Comparison of ENCODE assay signal across 11 cellular contexts in genomic region chr11:92225206-92225562, GRCh38. TPM values are rescaled to one million over a fixed set of nuclear protein-coding genes. Genes with fewer than 3 reads are reported as not detected.
DNase-seq lines count a peak whose midpoint lies in the region; ATAC-seq lines count a peak whose summit lies in the region.
"Had no signal": no experiment of that assay in that cellular context is flagged by ENCODE, and none has a peak within 500 bp of the region (broad histone marks: within the 10 kb centered on the region; RNA-seq: fewer than 3 reads in every experiment).

No MANE protein-coding gene starts in this region.

- H3F3A ChIP-seq in GM23248 (ENCODE audit: insufficient read depth): no peaks in the 10 kb centered on the region; the same call in 1 of the 2 replicates

- no peaks in the 10 kb centered on the region for H3K9me2 ChIP-seq in GM23248 (ENCODE audit: insufficient read depth)

- H3K4me2 ChIP-seq in GM23248 (ENCODE audit: unreplicated experiment): peak overlapping the region; percentile 78

- H4K20me1 ChIP-seq in GM23248 (ENCODE audit: insufficient read depth): no peaks in the 10 kb centered on the region

- H3K4me3 Mint-ChIP-seq in T-helper 17 cell: peak overlapping the region; percentile 21
- H3K4me3 Mint-ChIP-seq: activated CD4-positive, alpha-beta memory T cell treated with anti-CD3 and anti-CD28 coated beads, Interleukin-2, amount 10 ng/mL, durations not matched to agents 7 days and 5 days had no signal

- H3K4me1 Mint-ChIP-seq in T-helper 17 cell: peaks cover 5% of the 10 kb centered on the region
- H3K4me1 Mint-ChIP-seq: activated CD4-positive, alpha-beta memory T cell treated with anti-CD3 and anti-CD28 coated beads, Interleukin-2, amount 10 ng/mL, durations not matched to agents 7 days and 5 days had no signal

- no peak overlapping the region for H3K27ac Mint-ChIP-seq in T-helper 17 cell
- H3K27ac Mint-ChIP-seq: activated CD4-positive, alpha-beta memory T cell treated with anti-CD3 and anti-CD28 coated beads, Interleukin-2, amount 10 ng/mL, durations not matched to agents 7 days and 5 days had no signal

- peak overlapping the region; percentile 71 for H3K4me3 ChIP-seq in GM23248

- peaks cover 77% of the 10 kb centered on the region for H3K27me3 ChIP-seq in GM23248 (replicated peaks; ENCODE audit: insufficient read depth)

- ATAC-seq in T-helper 17 cell (no peak), GM21515 (IDR thresholded peaks at IDR 0.05; ENCODE audit: unreplicated experiment) (no peak)
- ATAC-seq: HCT116 had no signal

- H3K4me1 ChIP-seq in GM23248 (ENCODE audit: insufficient read depth): no peaks in the 10 kb centered on the region

- DNase-seq in GM23248: no peak
- no peak for DNase-seq in T-helper 17 cell
- DNase-seq in hepatic stellate cell (ENCODE audit: low spot score): peak; percentile 5
- DNase-seq in retina: peak; percentile 88
- DNase-seq in activated CD4-positive, CD25-positive, alpha-beta regulatory T cell treated with anti-CD3 and anti-CD28 coated beads, Interleukin-2, amount 50 U/mL, for 72 hours: no peak
- DNase-seq in NCI-H2196 (lab: John Stamatoyannopoulos, UW; ENCODE audit: unreplicated experiment): no peak
- no peak for DNase-seq in NCI-H446 treated with DMSO at 0.1 percent for 48 hours (lab: John Stamatoyannopoulos, UW)
- DNase-seq: activated CD4-positive, alpha-beta memory T cell treated with anti-CD3 and anti-CD28 coated beads, Interleukin-2, amount 10 ng/mL, durations not matched to agents 7 days and 5 days; NCI-H1436 had no signal

- peaks cover 3% of the 10 kb centered on the region for H3K36me3 Mint-ChIP-seq in T-helper 17 cell (ENCODE audit: low read depth)

- H3K27me3 Mint-ChIP-seq in T-helper 17 cell: peaks cover 47% of the 10 kb centered on the region

- H3K27ac ChIP-seq in GM23248: no peak overlapping the region

- H3K9me3 ChIP-seq in GM23248 (ENCODE audit: low read depth) (no peaks in the 10 kb centered on the region), T-helper 17 cell (ENCODE audit: control insufficient read depth, low read length, poor library complexity, severe bottlenecking) (no peaks in the 10 kb centered on the region)

- no peaks in the 10 kb centered on the region for H3K79me2 ChIP-seq in GM23248 (ENCODE audit: insufficient read depth)

- in situ Hi-C loops in GM23248 (cut with MboI): no loop called here

- WGBS in GM23248 (ENCODE audit: low coverage in 1 of 2, low lambda C conversion rate in 2 of 2, missing lambda C conversion rate in 2 of 2), 2 experiments: 0 to 2% methylated on average over 23 to 26 of the region's 26 CpGs

- no peaks in the 10 kb centered on the region for H3K36me3 ChIP-seq in GM23248 (ENCODE audit: low read depth)

- no peak overlapping the region for H3K9ac ChIP-seq in GM23248

- H2AFZ ChIP-seq in GM23248: peak overlapping the region; percentile 78

RNA-seq across cellular contexts. Expression of gene FAT3, which starts 0.6 kb away (rescaled TPM):
- 1.9 TPM in 2 replicates for total RNA-seq in GM23248 (2014; rRNA removed; shearing (Covaris generic))
- polyA plus RNA-seq in GM23248 (2016; fragmentation: Nextera tagmentation; extraction: Ambion mirVana): 0.16 and 0.19 TPM in 2 replicates
- total RNA-seq in T-helper 17 cell: not detected
- total RNA-seq: activated CD4-positive, alpha-beta memory T cell treated with anti-CD3 and anti-CD28 coated beads, Interleukin-2, amount 10 ng/mL, durations not matched to agents 7 days and 5 days had no signal

Comparison
In these comparisons a context has a peak if more than half of its experiments do, and no peak if none do; other contexts are left out.
1. DNase-seq: peak in hepatic stellate cell (single experiment) and retina (single experiment); none in GM23248 (single experiment), T-helper 17 cell (0 of 3), activated CD4-positive, CD25-positive, alpha-beta regulatory T cell treated with anti-CD3 and anti-CD28 coated beads, Interleukin-2, amount 50 U/mL, for 72 hours (single experiment), NCI-H2196 (single experiment) and NCI-H446 treated with DMSO at 0.1 percent for 48 hours (single experiment).